11 cellular contexts compared by ENCODE assay signal in genomic region chr13:25846227-25846984, GRCh38.
A peak's percentile ranks its signal among the peaks of the same experiment; 100 is the strongest.
DNase-seq lines count a peak whose midpoint lies in the region; ATAC-seq and TF ChIP-seq lines count a peak whose summit lies in the region.
"Had no signal": no experiment of that assay in that cellular context is flagged by ENCODE, and none has a peak within 500 bp of the region (broad histone marks: within the 10 kb centered on the region; RNA-seq: fewer than 3 reads in every experiment).

No MANE protein-coding gene starts in this region.

- DNase-seq in NOMO-1 treated with DMSO at 0.1 percent for 48 hours (lab: John Stamatoyannopoulos, UW; ENCODE audit: unreplicated experiment) (peak; percentile 6), NOMO-1 treated with dmso at 0.1 percent for 144 hours (lab: John Stamatoyannopoulos, UW; ENCODE audit: unreplicated experiment) (no peak), HK-2 (ENCODE audit: unreplicated experiment) (peak; percentile 5), T-cell (no peak), naive B cell (no peak), glutamatergic neuron (no peak)
- DNase-seq: NCI-H2107, WERI-Rb-1 had no signal

- POLR2A ChIA-PET in T-cell (lab: Charles Lee), result no interaction called here

- CTCF ChIA-PET in T-cell (lab: Charles Lee), result no interaction called here

- H3K4me1 Mint-ChIP-seq in T-cell (peaks cover 34 to 43% (median 42%) of the 10 kb centered on the region in 3 donors), naive B cell (peaks cover 15 to 70% (median 30%) of the 10 kb centered on the region in 3 donors), glutamatergic neuron (ENCODE audit: low read depth, unreplicated experiment) (no peaks in the 10 kb centered on the region)

- ATAC-seq in T-cell (replicated peaks in 1 of 4) (peak in 1 of 4 experiments; percentile 8), naive B cell (ENCODE audit: low read depth in 2 of 2) (no peak), HG03108 (IDR thresholded peaks at IDR 0.05; ENCODE audit: unreplicated experiment) (no peak), GM21526 (IDR thresholded peaks at IDR 0.05; ENCODE audit: low FRiP score, unreplicated experiment) (no peak)
- ATAC-seq: HCT116 had no signal

- H3K27me3 Mint-ChIP-seq in T-cell (peaks cover 0 to 3% of the 10 kb centered on the region in 2 donors), naive B cell (peaks cover 7 to 9% (median 9%) of the 10 kb centered on the region in 3 donors), glutamatergic neuron (ENCODE audit: unreplicated experiment) (peaks cover 10% of the 10 kb centered on the region)

- H3K27ac Mint-ChIP-seq in T-cell, result peak overlapping the region; percentile 60 to 91
- peak overlapping the region in 4 of 6 donors; percentile 5 to 42 (median 24) for H3K27ac Mint-ChIP-seq in naive B cell
- H3K27ac Mint-ChIP-seq in glutamatergic neuron (ENCODE audit: unreplicated experiment), result no peak overlapping the region

- H3K4me3 Mint-ChIP-seq in T-cell, result peak overlapping the region; percentile 58 to 63 (median 62)
- H3K4me3 Mint-ChIP-seq in naive B cell, result peak overlapping the region in 4 of 8 donors; percentile 13 to 64 (median 30)
- H3K4me3 Mint-ChIP-seq in glutamatergic neuron (ENCODE audit: unreplicated experiment), result no peak overlapping the region

- no peak for TF ChIP-seq CTCF in glutamatergic neuron (IDR thresholded peaks at IDR 0.05; ENCODE audit: partially characterized antibody, unreplicated experiment)

- H3K9me3 Mint-ChIP-seq in T-cell (peaks cover 0 to 3% (median 0%) of the 10 kb centered on the region in 3 donors), naive B cell (peaks cover 0 to 3% (median 0%) of the 10 kb centered on the region in 7 donors), glutamatergic neuron (ENCODE audit: unreplicated experiment) (peaks cover 6% of the 10 kb centered on the region)

- H3K36me3 Mint-ChIP-seq in T-cell (no peaks in the 10 kb centered on the region), naive B cell (peaks cover 0 to 10% of the 10 kb centered on the region in 2 donors), glutamatergic neuron (ENCODE audit: unreplicated experiment) (peaks cover 7% of the 10 kb centered on the region)

Comparison
In these comparisons a context has a peak if more than half of its experiments do, and no peak if none do; other contexts are left out.
1. DNase-seq: peak in NOMO-1 treated with DMSO at 0.1 percent for 48 hours (single experiment) and HK-2 (single experiment); none in NOMO-1 treated with dmso at 0.1 percent for 144 hours (single experiment), T-cell (0 of 34), naive B cell (single experiment) and glutamatergic neuron (single experiment).